ENCODE assay signal across 22 cellular contexts in genomic region chr6:119547024-119547423, GRCh38.
A peak's percentile ranks its signal among the peaks of the same experiment; 100 is the strongest.
DNase-seq lines count a peak whose midpoint lies in the region; ATAC-seq, FAIRE-seq and TF ChIP-seq lines count a peak whose summit lies in the region.
"Had no signal": no experiment of that assay in that cellular context is flagged by ENCODE, and none has a peak within 500 bp of the region (broad histone marks: within the 10 kb centered on the region; RNA-seq: fewer than 3 reads in every experiment).

No MANE protein-coding gene starts in this region.

- H3K36me3 ChIP-seq in GM23338 (ENCODE audit: insufficient read depth) (no peaks in the 10 kb centered on the region), endodermal cell (ENCODE audit: control insufficient read depth, insufficient read depth, low read length) (no peaks in the 10 kb centered on the region)
- H3K36me3 ChIP-seq: BE2C, BLaER1 had no signal

- H3K9me3 Mint-ChIP-seq in GM23338 = no peaks in the 10 kb centered on the region
- peaks cover 6% of the 10 kb centered on the region; the same call in 1 of the 2 replicates for H3K9me3 Mint-ChIP-seq in WTC11
- H3K9me3 Mint-ChIP-seq in endodermal cell = no peaks in the 10 kb centered on the region
- H3K9me3 Mint-ChIP-seq: CD4-positive, alpha-beta memory T cell; CD8-positive, alpha-beta memory T cell had no signal

- H3F3A ChIP-seq in GM23338 (replicated peaks; ENCODE audit: low read depth) = no peaks in the 10 kb centered on the region

- ATAC-seq in GM23338 (no peak), WTC11 (peak; percentile 65)

- FAIRE-seq in D721Med (lab: Jason Lieb, UNC) = no peak
- FAIRE-seq: A204.1, G401.6, GM12891, GM19239 had no signal

- TF ChIP-seq CTCF in GM23338 (conservative IDR thresholded peaks at IDR 0.05; ENCODE audit: low read depth in 2 of 2) = no peak
- no peak for TF ChIP-seq CTCF in WTC11 (IDR thresholded peaks at IDR 0.05)
- no peak for TF ChIP-seq CTCF in endodermal cell (conservative IDR thresholded peaks at IDR 0.05)
- TF ChIP-seq CTCF in D721Med (IDR thresholded peaks at IDR 0.05; ENCODE audit: insufficient read depth, missing control alignments) = no peak

- DNase-seq in GM23338 (ENCODE audit: low spot score) = no peak
- no peak for DNase-seq in WTC11 (ENCODE audit: low spot score)
- DNase-seq in endodermal cell = peak; percentile 74
- DNase-seq in D721Med (ENCODE audit: insufficient read length, low spot score) = no peak
- no peak for DNase-seq in NCI-H748 treated with DMSO at 0.1 percent for 48 hours (lab: John Stamatoyannopoulos, UW)
- DNase-seq in medulla oblongata (ENCODE audit: extremely low spot score) = no peak
- DNase-seq: 8988T; ACHN; BE2C; C1 segment of cervical spinal cord; CD4-positive, alpha-beta memory T cell; CD4-positive, CD25-positive, alpha-beta regulatory T cell; CD8-positive, alpha-beta memory T cell; COR-L47; DMS79 treated with DMSO at 0.1 percent for 48 hours; GF-D8 had no signal

- 62 to 69% methylated on average over 2 to 3 of the region's 3 CpGs for WGBS in endodermal cell (ENCODE audit: insufficient coverage in 1 of 2, insufficient read length in 1 of 2), 2 experiments

- H3K79me2 ChIP-seq in GM23338 (replicated peaks; ENCODE audit: insufficient read depth) = no peaks in the 10 kb centered on the region

- POLR2A ChIA-PET in WTC11 (lab: Charles Lee) = no interaction called here

- H3K9me3 ChIP-seq in endodermal cell (ENCODE audit: control insufficient read depth, low read length) = no peaks in the 10 kb centered on the region
- H3K9me3 ChIP-seq: BE2C, BLaER1 had no signal

- H3K4me1 ChIP-seq in GM23338 (ENCODE audit: insufficient read depth) (peaks cover 13% of the 10 kb centered on the region), endodermal cell (ENCODE audit: control insufficient read depth, insufficient read depth, low read length) (no peaks in the 10 kb centered on the region)
- H3K4me1 ChIP-seq: BLaER1 had no signal

- H3K27ac ChIP-seq in GM23338 (ENCODE audit: low read depth) (no peak overlapping the region), endodermal cell (ENCODE audit: low read depth, low read length) (no peak overlapping the region)
- H3K27ac ChIP-seq: BLaER1 had no signal

- 0 out of 2 replicates have a peak, but pooled peaks cover 5% of the 10 kb centered on the region for H3K9me2 ChIP-seq in GM23338 (ENCODE audit: insufficient read depth)

- H3K4me2 ChIP-seq in GM23338 = 0 out of 2 replicates have a peak overlapping the region, but pooled peaks have one; percentile 58
- H3K4me2 ChIP-seq: BLaER1 had no signal

- H3K27ac Mint-ChIP-seq in GM23338 (no peak overlapping the region), WTC11 (no peak overlapping the region), endodermal cell (no peak overlapping the region)
- H3K27ac Mint-ChIP-seq: CD14-positive monocyte; CD4-positive, alpha-beta memory T cell; CD8-positive, alpha-beta memory T cell had no signal

- H4K20me1 ChIP-seq in GM23338 (replicated peaks; ENCODE audit: insufficient read depth) = no peaks in the 10 kb centered on the region
- H4K20me1 ChIP-seq: BLaER1 had no signal

- H3K27me3 Mint-ChIP-seq in GM23338 (ENCODE audit: insufficient read depth, low read depth, poor library complexity) (no peaks in the 10 kb centered on the region), WTC11 (ENCODE audit: low read depth) (no peaks in the 10 kb centered on the region), endodermal cell (ENCODE audit: insufficient read depth) (peaks cover 7% of the 10 kb centered on the region)
- H3K27me3 Mint-ChIP-seq: CD4-positive, CD25-positive, alpha-beta regulatory T cell had no signal

- H3K27me3 ChIP-seq in GM23338 (ENCODE audit: insufficient read depth) (no peaks in the 10 kb centered on the region), endodermal cell (ENCODE audit: control insufficient read depth, insufficient read depth, low read length, poor library complexity, severe bottlenecking) (peaks cover 13% of the 10 kb centered on the region)
- H3K27me3 ChIP-seq: BE2C, BLaER1 had no signal

- H3K4me1 Mint-ChIP-seq in GM23338 = peaks cover 12% of the 10 kb centered on the region
- peaks cover 22% of the 10 kb centered on the region for H3K4me1 Mint-ChIP-seq in WTC11
- H3K4me1 Mint-ChIP-seq in endodermal cell = peaks cover 16% of the 10 kb centered on the region
- H3K4me1 Mint-ChIP-seq: CD14-positive monocyte; CD4-positive, alpha-beta memory T cell; CD4-positive, CD25-positive, alpha-beta regulatory T cell; CD8-positive, alpha-beta memory T cell had no signal

- H3K36me3 Mint-ChIP-seq in GM23338 (ENCODE audit: low read depth) = no peaks in the 10 kb centered on the region
- no peaks in the 10 kb centered on the region for H3K36me3 Mint-ChIP-seq in WTC11
- H3K36me3 Mint-ChIP-seq in endodermal cell (ENCODE audit: low read depth) = no peaks in the 10 kb centered on the region
- H3K36me3 Mint-ChIP-seq: CD14-positive monocyte; CD4-positive, alpha-beta memory T cell; CD4-positive, CD25-positive, alpha-beta regulatory T cell; CD8-positive, alpha-beta memory T cell had no signal

- CTCF ChIA-PET in WTC11 (lab: Charles Lee) = interaction anchor here (0.6 kb wide), 1 partner anchor 173 kb away, joined by 3 read pairs; no protein-coding TSS in a partner anchor

- H3K4me3 ChIP-seq in GM23338 = no peak overlapping the region
- H3K4me3 ChIP-seq in endodermal cell (ENCODE audit: low read length) = no peak overlapping the region
- H3K4me3 ChIP-seq: BLaER1 had no signal

- peak overlapping the region; percentile 4; the same call in 1 of the 2 replicates for H2AFZ ChIP-seq in GM23338

- no peak overlapping the region for H3K9ac ChIP-seq in endodermal cell (ENCODE audit: extremely low read depth, low read length, poor library complexity, severe bottlenecking)
- H3K9ac ChIP-seq: BLaER1 had no signal

- no peak overlapping the region for H3K4me3 Mint-ChIP-seq in GM23338
- no peak overlapping the region for H3K4me3 Mint-ChIP-seq in WTC11
- H3K4me3 Mint-ChIP-seq in endodermal cell = no peak overlapping the region
- H3K4me3 Mint-ChIP-seq: CD14-positive monocyte; CD4-positive, alpha-beta memory T cell; CD4-positive, CD25-positive, alpha-beta regulatory T cell; CD8-positive, alpha-beta memory T cell had no signal

TF ChIP-seq in GM23338, 12 proteins besides CTCF, POLR2A, EP300 and RAD21 (continues in another document):
- TF ChIP-seq ZNF331 (CRISPR knock-in tag; IDR thresholded peaks at IDR 0.05; ENCODE audit: low read depth) = no peak
- TF ChIP-seq EZH2phosphoT487 (IDR thresholded peaks at IDR 0.05; ENCODE audit: unreplicated experiment) = no peak

TF ChIP-seq in WTC11, 78 proteins besides CTCF, POLR2A, EP300 and RAD21:
- TF ChIP-seq EMX1 (CRISPR knock-in tag; IDR thresholded peaks at IDR 0.05) = no peak
- TF ChIP-seq FOXP1 (CRISPR knock-in tag; IDR thresholded peaks at IDR 0.05; ENCODE audit: borderline replicate concordance) = no peak
- TF ChIP-seq ZNF138 (CRISPR knock-in tag; conservative IDR thresholded peaks at IDR 0.05) = no peak
